In genomic region chr11:65493367-65494176, GRCh38 we compare ENCODE assay signal across 8 cellular contexts. TPM values are rescaled to one million over a fixed set of nuclear protein-coding genes. Genes with fewer than 3 reads are reported as not detected.
DNase-seq lines count a peak whose midpoint lies in the region; ATAC-seq and TF ChIP-seq lines count a peak whose summit lies in the region.

No MANE protein-coding gene starts in this region.

- H3K9me3 ChIP-seq in esophagus (ENCODE audit: control insufficient read depth in 2 of 2, insufficient read depth in 1 of 2, low read depth in 1 of 2, low read length in 1 of 2) (no peaks in the 10 kb centered on the region), neutrophil (no peaks in the 10 kb centered on the region)

- DNase-seq in NCI-H187 (lab: John Stamatoyannopoulos, UW) (peak; percentile 45 to 48), NCI-H187 treated with DMSO at 0.1 percent for 48 hours (lab: John Stamatoyannopoulos, UW) (no peak), RKO (ENCODE audit: low spot score) (peak; percentile 92)

- H3K27me3 ChIP-seq in esophagus (ENCODE audit: control insufficient read depth in 1 of 2, insufficient read depth in 2 of 2, low read length in 2 of 2) = no peaks in the 10 kb centered on the region
- H3K27me3 ChIP-seq in neutrophil = no peaks in the 10 kb centered on the region

- H3K4me1 ChIP-seq in esophagus (ENCODE audit: control insufficient read depth in 2 of 2, insufficient read depth in 2 of 2, low read length in 1 of 2) (peaks cover 4 to 31% of the 10 kb centered on the region in 2 donors), neutrophil (ENCODE audit: control insufficient read depth in 1 of 2, insufficient read depth in 1 of 2, low read depth in 1 of 2, low read length in 1 of 2) (peaks cover 69 to 75% of the 10 kb centered on the region in 2 experiments)

- 29 to 48% methylated on average over 12 of the region's 12 CpGs for WGBS in esophagus, 2 donors

- H3K36me3 ChIP-seq in esophagus (ENCODE audit: control insufficient read depth in 2 of 2, insufficient read depth in 2 of 2, low read length in 1 of 2) = no peaks in the 10 kb centered on the region
- H3K36me3 ChIP-seq in neutrophil = no peaks in the 10 kb centered on the region

- no peak for TF ChIP-seq CTCF in neutrophil (IDR thresholded peaks at IDR 0.05)

- H3K4me3 ChIP-seq in esophagus (ENCODE audit: low read depth in 1 of 2, low read length in 2 of 2) = no peak overlapping the region
- peak overlapping the region; percentile 48 to 52 for H3K4me3 ChIP-seq in neutrophil (ENCODE audit: low read depth in 1 of 2, low read length in 1 of 2)

- ATAC-seq in GM21447 (IDR thresholded peaks at IDR 0.05; ENCODE audit: unreplicated experiment) (no peak), GM18520 (IDR thresholded peaks at IDR 0.05; ENCODE audit: unreplicated experiment) (no peak), GM21390 (IDR thresholded peaks at IDR 0.05; ENCODE audit: unreplicated experiment) (no peak)

- peak overlapping the region; percentile 99 for H3K27ac ChIP-seq in esophagus (ENCODE audit: low read depth in 2 of 2, low read length in 1 of 2)
- H3K27ac ChIP-seq in neutrophil = peak overlapping the region; percentile 98

RNA-seq across cellular contexts. Expression of gene MALAT1, which starts 5.3 kb away (rescaled TPM):
- polyA plus RNA-seq in esophagus = 1,000 to 10,000 TPM in 1 of 2 donors, 10 to 100 TPM in 1; 94.9 to 1,950 TPM

RNA-seq across cellular contexts. Expression of gene SCYL1, which starts 31.3 kb away (rescaled TPM):
- 10 to 100 TPM; 41.8 to 52.4 TPM for polyA plus RNA-seq in esophagus

Comparison
In these comparisons a context has a peak if more than half of its experiments do, and no peak if none do; other contexts are left out.
1. H3K4me3 ChIP-seq: peak in neutrophil (2 of 2); none in esophagus (0 of 2).